12 cellular contexts compared by ENCODE assay signal in genomic region chr16:53495325-53495724, GRCh38. TPM values are rescaled to one million over a fixed set of nuclear protein-coding genes. Genes with fewer than 3 reads are reported as not detected.
A peak's percentile ranks its signal among the peaks of the same experiment; 100 is the strongest.
DNase-seq lines count a peak whose midpoint lies in the region; ATAC-seq and TF ChIP-seq lines count a peak whose summit lies in the region.
"Had no signal": no experiment of that assay in that cellular context is flagged by ENCODE, and none has a peak within 500 bp of the region (broad histone marks: within the 10 kb centered on the region; RNA-seq: fewer than 3 reads in every experiment).

No MANE protein-coding gene starts in this region.

- H3K36me3 Mint-ChIP-seq in GM23338 (ENCODE audit: low read depth): peaks cover 50% of the 10 kb centered on the region
- peaks cover 100% of the 10 kb centered on the region for H3K36me3 Mint-ChIP-seq in activated T-helper 17 cell treated with anti-CD3 and anti-CD28 coated beads, Interleukin-2, amount 50 U/mL, for 72 hours (ENCODE audit: low read depth)

- no peaks in the 10 kb centered on the region for H3K27me3 ChIP-seq in GM23338 (ENCODE audit: insufficient read depth)
- H3K27me3 ChIP-seq in kidney epithelial cell (ENCODE audit: control insufficient read depth, insufficient read depth, low read length): no peaks in the 10 kb centered on the region
- H3K27me3 ChIP-seq: BLaER1 had no signal

- H3K4me2 ChIP-seq in GM23338: no peak overlapping the region
- H3K4me2 ChIP-seq: BLaER1 had no signal

- H3K27me3 Mint-ChIP-seq in GM23338 (ENCODE audit: insufficient read depth, low read depth, poor library complexity): peaks cover 3% of the 10 kb centered on the region
- no peaks in the 10 kb centered on the region for H3K27me3 Mint-ChIP-seq in activated T-helper 17 cell treated with anti-CD3 and anti-CD28 coated beads, Interleukin-2, amount 50 U/mL, for 72 hours
- H3K27me3 Mint-ChIP-seq: activated CD4-positive, alpha-beta T cell treated with anti-CD3 and anti-CD28 coated beads, Interleukin-2, amount 10 ng/mL, durations not matched to agents 24 days and 14 days had no signal

- no peak overlapping the region for H3K4me3 Mint-ChIP-seq in GM23338
- no peak overlapping the region for H3K4me3 Mint-ChIP-seq in activated T-helper 17 cell treated with anti-CD3 and anti-CD28 coated beads, Interleukin-2, amount 50 U/mL, for 72 hours
- H3K4me3 Mint-ChIP-seq: activated CD4-positive, alpha-beta T cell treated with anti-CD3 and anti-CD28 coated beads, Interleukin-2, amount 10 ng/mL, durations not matched to agents 24 days and 14 days had no signal

- no peak overlapping the region for H2AFZ ChIP-seq in GM23338

- peak; percentile 19 for DNase-seq in ACHN
- peak; percentile 57 for DNase-seq in GM23338 (ENCODE audit: low spot score)
- DNase-seq in kidney epithelial cell (ENCODE audit: low read depth): no peak
- no peak for DNase-seq in kidney tubule cell (ENCODE audit: low spot score)
- DNase-seq in foreskin melanocyte: no peak
- no peak for DNase-seq in NCI-H2107 (lab: John Stamatoyannopoulos, UW)
- DNase-seq: activated CD4-positive, alpha-beta T cell treated with anti-CD3 and anti-CD28 coated beads, Interleukin-2, amount 10 ng/mL, durations not matched to agents 24 days and 14 days; stimulated activated CD4-positive, alpha-beta T cell treated with anti-CD3 and anti-CD28 coated beads, Interleukin-2, amount 100 ng/mL, for 48 hours; stimulated activated naive CD4-positive, alpha-beta T cell treated with Interleukin-2 at 50 U/mL for 16 hours had no signal

- no peaks in the 10 kb centered on the region for H3K4me1 Mint-ChIP-seq in GM23338
- peaks cover 14% of the 10 kb centered on the region for H3K4me1 Mint-ChIP-seq in activated T-helper 17 cell treated with anti-CD3 and anti-CD28 coated beads, Interleukin-2, amount 50 U/mL, for 72 hours

- no peaks in the 10 kb centered on the region for H3K9me2 ChIP-seq in GM23338 (ENCODE audit: insufficient read depth)

- H3K4me3 ChIP-seq in GM23338 (no peak overlapping the region), kidney epithelial cell (ENCODE audit: low read depth, low read length) (no peak overlapping the region)
- H3K4me3 ChIP-seq: BLaER1 had no signal

- H3K9me3 Mint-ChIP-seq in GM23338: no peaks in the 10 kb centered on the region
- H3K9me3 Mint-ChIP-seq in activated T-helper 17 cell treated with anti-CD3 and anti-CD28 coated beads, Interleukin-2, amount 50 U/mL, for 72 hours: no peaks in the 10 kb centered on the region
- H3K9me3 Mint-ChIP-seq: activated CD4-positive, alpha-beta T cell treated with anti-CD3 and anti-CD28 coated beads, Interleukin-2, amount 10 ng/mL, durations not matched to agents 24 days and 14 days had no signal

- peak; percentile 78 for ATAC-seq in GM23338
- ATAC-seq in activated T-helper 17 cell treated with anti-CD3 and anti-CD28 coated beads, Interleukin-2, amount 50 U/mL, for 72 hours (replicated peaks): no peak
- ATAC-seq in GM19395 (IDR thresholded peaks at IDR 0.05; ENCODE audit: unreplicated experiment): no peak

- H3F3A ChIP-seq in GM23338 (replicated peaks; ENCODE audit: low read depth): no peaks in the 10 kb centered on the region

- H3K27ac ChIP-seq in GM23338 (ENCODE audit: low read depth): no peak overlapping the region
- H3K27ac ChIP-seq: BLaER1 had no signal

- H3K4me1 ChIP-seq in GM23338 (ENCODE audit: insufficient read depth): no peaks in the 10 kb centered on the region; the same call in 1 of the 2 replicates
- H3K4me1 ChIP-seq: BLaER1 had no signal

- no peaks in the 10 kb centered on the region for H4K20me1 ChIP-seq in GM23338 (replicated peaks; ENCODE audit: insufficient read depth)
- H4K20me1 ChIP-seq: BLaER1 had no signal

- in situ Hi-C loops in ACHN (cut with HindIII; ENCODE audit: low pct_ligation_motif_present, low pct_unique_long_range_greater_than_20kb, low sequenced_read_pairs): no loop called here

- H3K79me2 ChIP-seq in GM23338 (replicated peaks; ENCODE audit: insufficient read depth): peaks cover 18% of the 10 kb centered on the region; the same call in 1 of the 2 replicates

- peaks cover 50% of the 10 kb centered on the region for H3K36me3 ChIP-seq in GM23338 (ENCODE audit: insufficient read depth)
- H3K36me3 ChIP-seq in kidney epithelial cell (ENCODE audit: control insufficient read depth, insufficient read depth, low read length): no peaks in the 10 kb centered on the region

- TF ChIP-seq CTCF in GM23338 (conservative IDR thresholded peaks at IDR 0.05; ENCODE audit: low read depth in 2 of 2) (peak; percentile 41 to 50), kidney epithelial cell (IDR thresholded peaks at IDR 0.05; ENCODE audit: insufficient read depth, low read length, poor library complexity, severe bottlenecking) (peak; percentile 20)

- no peak overlapping the region for H3K27ac Mint-ChIP-seq in GM23338
- H3K27ac Mint-ChIP-seq in activated T-helper 17 cell treated with anti-CD3 and anti-CD28 coated beads, Interleukin-2, amount 50 U/mL, for 72 hours: peak overlapping the region; percentile 68
- H3K27ac Mint-ChIP-seq: activated CD4-positive, alpha-beta T cell treated with anti-CD3 and anti-CD28 coated beads, Interleukin-2, amount 10 ng/mL, durations not matched to agents 24 days and 14 days had no signal

TF ChIP-seq in GM23338, 12 proteins besides CTCF, POLR2A, EP300 and RAD21:
- TF ChIP-seq, protein P1, sequence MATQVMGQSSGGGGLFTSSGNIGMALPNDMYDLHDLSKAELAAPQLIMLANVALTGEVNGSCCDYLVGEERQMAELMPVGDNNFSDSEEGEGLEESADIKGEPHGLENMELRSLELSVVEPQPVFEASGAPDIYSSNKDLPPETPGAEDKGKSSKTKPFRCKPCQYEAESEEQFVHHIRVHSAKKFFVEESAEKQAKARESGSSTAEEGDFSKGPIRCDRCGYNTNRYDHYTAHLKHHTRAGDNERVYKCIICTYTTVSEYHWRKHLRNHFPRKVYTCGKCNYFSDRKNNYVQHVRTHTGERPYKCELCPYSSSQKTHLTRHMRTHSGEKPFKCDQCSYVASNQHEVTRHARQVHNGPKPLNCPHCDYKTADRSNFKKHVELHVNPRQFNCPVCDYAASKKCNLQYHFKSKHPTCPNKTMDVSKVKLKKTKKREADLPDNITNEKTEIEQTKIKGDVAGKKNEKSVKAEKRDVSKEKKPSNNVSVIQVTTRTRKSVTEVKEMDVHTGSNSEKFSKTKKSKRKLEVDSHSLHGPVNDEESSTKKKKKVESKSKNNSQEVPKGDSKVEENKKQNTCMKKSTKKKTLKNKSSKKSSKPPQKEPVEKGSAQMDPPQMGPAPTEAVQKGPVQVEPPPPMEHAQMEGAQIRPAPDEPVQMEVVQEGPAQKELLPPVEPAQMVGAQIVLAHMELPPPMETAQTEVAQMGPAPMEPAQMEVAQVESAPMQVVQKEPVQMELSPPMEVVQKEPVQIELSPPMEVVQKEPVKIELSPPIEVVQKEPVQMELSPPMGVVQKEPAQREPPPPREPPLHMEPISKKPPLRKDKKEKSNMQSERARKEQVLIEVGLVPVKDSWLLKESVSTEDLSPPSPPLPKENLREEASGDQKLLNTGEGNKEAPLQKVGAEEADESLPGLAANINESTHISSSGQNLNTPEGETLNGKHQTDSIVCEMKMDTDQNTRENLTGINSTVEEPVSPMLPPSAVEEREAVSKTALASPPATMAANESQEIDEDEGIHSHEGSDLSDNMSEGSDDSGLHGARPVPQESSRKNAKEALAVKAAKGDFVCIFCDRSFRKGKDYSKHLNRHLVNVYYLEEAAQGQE (IDR thresholded peaks at IDR 0.05; ENCODE audit: unreplicated experiment): no peak
- no peak for TF ChIP-seq STAT1 (IDR thresholded peaks at IDR 0.05; ENCODE audit: unreplicated experiment)

RNA-seq across cellular contexts. Expression of gene AKTIP, which starts 7.7 kb away (rescaled TPM):
- 14.7 and 21.6 TPM in 2 replicates for total RNA-seq in GM23338 (2014; rRNA removed; shearing (Covaris generic))
- 15.2 and 17.3 TPM in 2 replicates for polyA plus RNA-seq in GM23338 (2016; fragmentation: Nextera tagmentation; extraction: Ambion mirVana)
- 10 to 100 TPM; 21.8 to 24.5 TPM for total RNA-seq in activated T-helper 17 cell treated with anti-CD3 and anti-CD28 coated beads, Interleukin-2, amount 50 U/mL, for 72 hours
- 29.5 and 39.8 TPM in 2 replicates for total RNA-seq in kidney epithelial cell

Comparison
In these comparisons a context has a peak if more than half of its experiments do, and no peak if none do; other contexts are left out.
1. DNase-seq: peak in ACHN (single experiment) and GM23338 (single experiment); none in kidney epithelial cell (single experiment), kidney tubule cell (single experiment), foreskin melanocyte (single experiment) and NCI-H2107 (single experiment).